9 cellular contexts compared by ENCODE assay signal in genomic region chr9:131661954-131662621, GRCh38.
A peak's percentile ranks its signal among the peaks of the same experiment; 100 is the strongest.
DNase-seq lines count a peak whose midpoint lies in the region; ATAC-seq and TF ChIP-seq lines count a peak whose summit lies in the region.
"Had no signal": no experiment of that assay in that cellular context is flagged by ENCODE, and none has a peak within 500 bp of the region (broad histone marks: within the 10 kb centered on the region; RNA-seq: fewer than 3 reads in every experiment).

No MANE protein-coding gene starts in this region.

- no peak overlapping the region for H3K18ac ChIP-seq in mesendoderm (ENCODE audit: low read length)

- peak; percentile 90 for ATAC-seq in stimulated activated naive CD8-positive, alpha-beta T cell treated with anti-CD3 and anti-CD28 coated beads, Interleukin-15, Interleukin-2, amounts not matched to agents 100 U/mL and 50 U/mL, for 24 hours
- ATAC-seq in GM18909 (IDR thresholded peaks at IDR 0.05; ENCODE audit: poor library complexity, unreplicated experiment): no peak

- POLR2A ChIA-PET in RWPE1 (lab: Yijun Ruan, JAX; ENCODE audit: low non-redundant PET): interaction anchor here (0.7 kb wide), 1 partner anchor 12 kb away, joined by 3 read pairs; no protein-coding TSS in a partner anchor

- WGBS in mesendoderm (ENCODE audit: extremely low coverage, insufficient coverage, low lambda C conversion rate): no CpG with 5 or more reads among the region's 9 CpGs

- TF ChIP-seq CTCF in RWPE1 (conservative IDR thresholded peaks at IDR 0.05; ENCODE audit: low read depth): no peak

- no peak overlapping the region for H3K4me3 ChIP-seq in mesendoderm (ENCODE audit: low read length)
- H3K4me3 ChIP-seq: GM23248, heart left ventricle had no signal

- H2BK15ac ChIP-seq in mesendoderm (replicated peaks; ENCODE audit: low read depth): no peak overlapping the region

- H3K36me3 ChIP-seq in mesendoderm (ENCODE audit: control insufficient read depth, insufficient read depth, low read length): no peaks in the 10 kb centered on the region

- H2BK5ac ChIP-seq in mesendoderm (ENCODE audit: low read length): no peak overlapping the region

- H3K27ac ChIP-seq in RWPE1 (peak overlapping the region; percentile 3; the same call in 1 of the 2 replicates), mesendoderm (ENCODE audit: low read depth, low read length) (no peak overlapping the region)
- H3K27ac ChIP-seq: GM23248 had no signal

- H3K4ac ChIP-seq in mesendoderm (ENCODE audit: low read depth, low read length): no peak overlapping the region

- H3K4me2 ChIP-seq in mesendoderm (ENCODE audit: low read length): no peak overlapping the region

- DNase-seq in RWPE1 (ENCODE audit: low spot score) (no peak), mesendoderm (no peak), GOT3 (lab: John Stamatoyannopoulos, UW) (no peak), SW 1271 (lab: John Stamatoyannopoulos, UW) (no peak)
- DNase-seq in activated T-cell treated with anti-CD3 and anti-CD28 coated beads, Interleukin-2, amount 50 U/mL, for 48 hours: peak; percentile 77 to 80
- peak; percentile 69 for DNase-seq in stimulated activated naive CD8-positive, alpha-beta T cell treated with anti-CD3 and anti-CD28 coated beads, Interleukin-15, Interleukin-2, amounts not matched to agents 100 U/mL and 50 U/mL, for 24 hours
- DNase-seq: GM23248, heart left ventricle had no signal

- CTCF ChIA-PET in RWPE1 (lab: Yijun Ruan, JAX): no interaction called here

- H2BK120ac ChIP-seq in mesendoderm (ENCODE audit: low read depth, low read length): no peak overlapping the region

- H3K56ac ChIP-seq in mesendoderm (ENCODE audit: low read length): peak overlapping the region; percentile 53

- H3K79me2 ChIP-seq in mesendoderm (ENCODE audit: control insufficient read depth, insufficient read depth, low read length): peaks cover 5% of the 10 kb centered on the region

- peaks cover 8% of the 10 kb centered on the region for H3K79me1 ChIP-seq in mesendoderm (ENCODE audit: low read length)

- no peak overlapping the region for H4K8ac ChIP-seq in mesendoderm (ENCODE audit: low read depth, low read length)

- no peaks in the 10 kb centered on the region for H3K27me3 ChIP-seq in mesendoderm (ENCODE audit: insufficient read depth, low read length, poor library complexity)
- H3K27me3 ChIP-seq: heart left ventricle had no signal

- no peak overlapping the region for H4K5ac ChIP-seq in mesendoderm (ENCODE audit: low read length)

- H3K23ac ChIP-seq in mesendoderm (ENCODE audit: low read length): no peak overlapping the region

- H2AK5ac ChIP-seq in mesendoderm (ENCODE audit: low read length): no peak overlapping the region

- no peak overlapping the region for H3K9ac ChIP-seq in mesendoderm (ENCODE audit: low read length)
- H3K9ac ChIP-seq: GM23248 had no signal

- H3K4me1 ChIP-seq in mesendoderm (ENCODE audit: control insufficient read depth, low read depth, low read length): peaks cover 15% of the 10 kb centered on the region

Comparison
In these comparisons a context has a peak if more than half of its experiments do, and no peak if none do; other contexts are left out.
1. DNase-seq: peak in activated T-cell treated with anti-CD3 and anti-CD28 coated beads, Interleukin-2, amount 50 U/mL, for 48 hours (2 of 2) and stimulated activated naive CD8-positive, alpha-beta T cell treated with anti-CD3 and anti-CD28 coated beads, Interleukin-15, Interleukin-2, amounts not matched to agents 100 U/mL and 50 U/mL, for 24 hours (single experiment); none in RWPE1 (single experiment), mesendoderm (single experiment), GOT3 (single experiment) and SW 1271 (0 of 2).